ENCODE assay signal across 18 cellular contexts in genomic region chr11:80838153-80838552, GRCh38.
DNase-seq lines count a peak whose midpoint lies in the region; ATAC-seq and FAIRE-seq lines count a peak whose summit lies in the region.
"Had no signal": no experiment of that assay in that cellular context is flagged by ENCODE, and none has a peak within 500 bp of the region (broad histone marks: within the 10 kb centered on the region; RNA-seq: fewer than 3 reads in every experiment).

No MANE protein-coding gene starts in this region.

- FAIRE-seq in GM18507 (lab: Jason Lieb, UNC) (peak; percentile 78), HTR-8/SVneo (lab: Jason Lieb, UNC) (no peak)

- ATAC-seq in GM19395 (IDR thresholded peaks at IDR 0.05; ENCODE audit: unreplicated experiment) (peak; percentile 75), HG02588 (IDR thresholded peaks at IDR 0.05; ENCODE audit: unreplicated experiment) (peak; percentile 89), HG03354 (IDR thresholded peaks at IDR 0.05; ENCODE audit: poor library complexity, severe bottlenecking, unreplicated experiment) (peak; percentile 82)
- ATAC-seq: left ventricle myocardium superior, WTC11 had no signal

- no peak for DNase-seq in GM18507 (ENCODE audit: extremely low spot score, insufficient read length, low read depth)
- DNase-seq in glomerular visceral epithelial cell (ENCODE audit: extremely low spot score): no peak
- DNase-seq in GM19238 (ENCODE audit: insufficient read length, low spot score): no peak
- no peak for DNase-seq in HTR-8/SVneo (ENCODE audit: insufficient read length, low spot score)
- no peak for DNase-seq in HuH-7 (ENCODE audit: low spot score)
- DNase-seq: activated naive CD4-positive, alpha-beta T cell treated with anti-CD3 and anti-CD28 coated beads for 36 hours; brain microvascular endothelial cell; Caco-2; left ventricle myocardium superior; MV-4-11; NCI-H748 treated with DMSO at 0.1 percent for 48 hours; RPMI8226; stimulated activated CD4-positive, alpha-beta T cell treated with anti-CD3 and anti-CD28 coated beads, Interleukin-12 subunit alpha, Interleukin-12 subunit beta, amount 100 ng/mL, for 4 hours; substantia nigra had no signal
